In genomic region chr18:3653859-3654441, GRCh38 we compare ENCODE assay signal across 16 cellular contexts.
A peak's percentile ranks its signal among the peaks of the same experiment; 100 is the strongest.
DNase-seq lines count a peak whose midpoint lies in the region; ATAC-seq, FAIRE-seq and TF ChIP-seq lines count a peak whose summit lies in the region.
"Had no signal": no experiment of that assay in that cellular context is flagged by ENCODE, and none has a peak within 500 bp of the region (broad histone marks: within the 10 kb centered on the region; RNA-seq: fewer than 3 reads in every experiment).

No MANE protein-coding gene starts in this region.

- no peak overlapping the region for H4K8ac ChIP-seq in mesendoderm (ENCODE audit: low read depth, low read length)

- H3K4me1 ChIP-seq in OCI-LY1 (ENCODE audit: insufficient read depth, low read length, severe bottlenecking) (peaks cover 34% of the 10 kb centered on the region), mesendoderm (ENCODE audit: control insufficient read depth, low read depth, low read length) (peaks cover 9% of the 10 kb centered on the region), pancreas (no peaks in the 10 kb centered on the region)

- no peak overlapping the region for H3K4me2 ChIP-seq in OCI-LY1 (ENCODE audit: low read length)
- H3K4me2 ChIP-seq in mesendoderm (ENCODE audit: low read length) = no peak overlapping the region

- peak overlapping the region; percentile 37 for H3K56ac ChIP-seq in mesendoderm (ENCODE audit: low read length)

- peak overlapping the region; percentile 87 for H3K4ac ChIP-seq in mesendoderm (ENCODE audit: low read depth, low read length)

- H3K9ac ChIP-seq in OCI-LY1 (ENCODE audit: low read length) (no peak overlapping the region), mesendoderm (ENCODE audit: low read length) (no peak overlapping the region)

- H3K4me3 Mint-ChIP-seq in Calu3 (ENCODE audit: low read depth, unreplicated experiment) = peak overlapping the region; percentile 67
- H3K4me3 Mint-ChIP-seq in activated T-helper 2 cell treated with anti-CD3 and anti-CD28 coated beads, Interferon-gamma antibody, Interleukin-2, Interleukin-4, amounts not matched to agents 10 μg/mL and 5 μg/mL and 100 μg/mL, durations not matched to agents 14 hours and 24 hours and 36 hours (ENCODE audit: low read depth) = peak overlapping the region; percentile 15

- H3K9me2 ChIP-seq in OCI-LY1 (ENCODE audit: low read depth, low read length) = no peaks in the 10 kb centered on the region

- H3K79me2 ChIP-seq in OCI-LY1 (ENCODE audit: insufficient read depth, low read length) = no peaks in the 10 kb centered on the region
- no peaks in the 10 kb centered on the region for H3K79me2 ChIP-seq in mesendoderm (ENCODE audit: control insufficient read depth, insufficient read depth, low read length)

- BruUV-seq in Calu3 (replicated peaks; lab: Mats Ljungman, UMichigan) = no TSS peak

- no peaks in the 10 kb centered on the region for H3K9me3 Mint-ChIP-seq in Calu3 (ENCODE audit: low read depth, unreplicated experiment)
- no peaks in the 10 kb centered on the region for H3K9me3 Mint-ChIP-seq in activated T-helper 2 cell treated with anti-CD3 and anti-CD28 coated beads, Interferon-gamma antibody, Interleukin-2, Interleukin-4, amounts not matched to agents 10 μg/mL and 5 μg/mL and 100 μg/mL, durations not matched to agents 14 hours and 24 hours and 36 hours

- no peak for TF ChIP-seq CTCF in Calu3 (IDR thresholded peaks at IDR 0.05; ENCODE audit: unreplicated experiment)
- no peak for TF ChIP-seq CTCF in OCI-LY1 (IDR thresholded peaks at IDR 0.05; ENCODE audit: low read length)
- no peak for TF ChIP-seq CTCF in pancreas (IDR thresholded peaks at IDR 0.05)

- no peaks in the 10 kb centered on the region for H3K36me3 ChIP-seq in OCI-LY1 (ENCODE audit: insufficient read depth, low read length)
- no peaks in the 10 kb centered on the region for H3K36me3 ChIP-seq in mesendoderm (ENCODE audit: control insufficient read depth, insufficient read depth, low read length)
- H3K36me3 ChIP-seq in pancreas = no peaks in the 10 kb centered on the region
- H3K36me3 ChIP-seq: stomach had no signal

- no peak overlapping the region for H3K23ac ChIP-seq in mesendoderm (ENCODE audit: low read length)

- H3K27ac Mint-ChIP-seq in Calu3 (ENCODE audit: unreplicated experiment) = peak overlapping the region; percentile 100
- peak overlapping the region; percentile 92 for H3K27ac Mint-ChIP-seq in activated T-helper 2 cell treated with anti-CD3 and anti-CD28 coated beads, Interferon-gamma antibody, Interleukin-2, Interleukin-4, amounts not matched to agents 10 μg/mL and 5 μg/mL and 100 μg/mL, durations not matched to agents 14 hours and 24 hours and 36 hours

- FAIRE-seq in pancreas (lab: Jason Lieb, UNC) = no peak

- no peaks in the 10 kb centered on the region for H3K79me1 ChIP-seq in mesendoderm (ENCODE audit: low read length)

- H3K27me3 ChIP-seq in OCI-LY1 (ENCODE audit: insufficient read depth, low read length) (no peaks in the 10 kb centered on the region), mesendoderm (ENCODE audit: insufficient read depth, low read length, poor library complexity) (no peaks in the 10 kb centered on the region), pancreas (no peaks in the 10 kb centered on the region)
- H3K27me3 ChIP-seq: stomach had no signal

- no peak overlapping the region for H2BK15ac ChIP-seq in mesendoderm (replicated peaks; ENCODE audit: low read depth)

- H2BK120ac ChIP-seq in mesendoderm (ENCODE audit: low read depth, low read length) = peak overlapping the region; percentile 65

- no CpG with 5 or more reads among the region's 12 CpGs for WGBS in mesendoderm (ENCODE audit: extremely low coverage, insufficient coverage, low lambda C conversion rate)
- WGBS in pancreas, 2 donors = 89 to 91% methylated on average over 12 of the region's 12 CpGs

- peaks cover 60% of the 10 kb centered on the region for H3K4me1 Mint-ChIP-seq in Calu3 (ENCODE audit: low read depth, unreplicated experiment)
- H3K4me1 Mint-ChIP-seq in activated T-helper 2 cell treated with anti-CD3 and anti-CD28 coated beads, Interferon-gamma antibody, Interleukin-2, Interleukin-4, amounts not matched to agents 10 μg/mL and 5 μg/mL and 100 μg/mL, durations not matched to agents 14 hours and 24 hours and 36 hours (ENCODE audit: low read depth) = peaks cover 51% of the 10 kb centered on the region

- no peaks in the 10 kb centered on the region for H3F3A ChIP-seq in OCI-LY1 (ENCODE audit: insufficient read depth, low read length)

- H2AFZ ChIP-seq in OCI-LY1 (ENCODE audit: low read length) = no peak overlapping the region

- H3K27ac ChIP-seq in OCI-LY1 (ENCODE audit: low read depth, low read length, poor library complexity, severe bottlenecking) (peak overlapping the region; percentile 21), mesendoderm (ENCODE audit: low read depth, low read length) (peak overlapping the region; percentile 38), pancreas (no peak overlapping the region)
- H3K27ac ChIP-seq: C4-2B had no signal

- no peak overlapping the region for H4K5ac ChIP-seq in mesendoderm (ENCODE audit: low read length)

- H3K4me3 ChIP-seq in OCI-LY1 (ENCODE audit: low read depth, low read length, poor library complexity, severe bottlenecking) (no peak overlapping the region), mesendoderm (ENCODE audit: low read length) (no peak overlapping the region), pancreas (no peak overlapping the region)
- H3K4me3 ChIP-seq: stomach had no signal

- intact Hi-C loops in Calu3 (cut with micrococcal nuclease; ENCODE audit: unreplicated experiment) = loop anchor here (1.0 to 2.0 kb wide), 2 partner anchors 30 to 49 kb away; no protein-coding TSS in a partner anchor
- intact Hi-C loops in activated T-helper 2 cell treated with anti-CD3 and anti-CD28 coated beads, Interferon-gamma antibody, Interleukin-2, Interleukin-4, amounts not matched to agents 10 μg/mL and 5 μg/mL and 100 μg/mL, durations not matched to agents 14 hours and 24 hours and 36 hours (cut with micrococcal nuclease) = loop anchor here (1.0 to 2.0 kb wide), 6 partner anchors 12 to 201 kb away; no protein-coding TSS in a partner anchor
- intact Hi-C loops in pancreas (cut with DNase I) = no loop called here

- no peaks in the 10 kb centered on the region for H4K20me1 ChIP-seq in OCI-LY1 (ENCODE audit: insufficient read depth, low read length)

- no peak for DNase-seq in Calu3
- no peak for DNase-seq in activated T-helper 2 cell treated with anti-CD3 and anti-CD28 coated beads, Interferon-gamma antibody, Interleukin-2, Interleukin-4, amounts not matched to agents 10 μg/mL and 5 μg/mL and 100 μg/mL, durations not matched to agents 14 hours and 24 hours and 36 hours (ENCODE audit: low spot score)
- peak; percentile 59 for DNase-seq in mesendoderm
- no peak for DNase-seq in T-helper 1 cell
- no peak for DNase-seq in pancreas
- no peak for DNase-seq in NK-92 treated with Interleukin-12 subunit alpha and Interleukin-12 subunit beta, amount 100 ng/mL, for 24 hours (lab: John Stamatoyannopoulos, UW)
- DNase-seq in Kasumi-1 (lab: John Stamatoyannopoulos, UW) = no peak
- DNase-seq: activated CD8-positive, alpha-beta memory T cell treated with anti-CD3 and anti-CD28 coated beads, Interleukin-2, amount 50 U/mL, for 48 hours; GOT3; kidney glomerular epithelial cell; NCI-H1092; NCI-H226; right cardiac atrium; stomach had no signal

- peak overlapping the region; percentile 3 for H3K18ac ChIP-seq in mesendoderm (ENCODE audit: low read length)

- H3K9me3 ChIP-seq in OCI-LY1 (ENCODE audit: low read length) (no peaks in the 10 kb centered on the region), pancreas (no peaks in the 10 kb centered on the region)
- H3K9me3 ChIP-seq: stomach had no signal

- CTCF ChIA-PET in Calu3 (lab: Charles Lee) = interaction anchor here (0.9 to 2.6 kb wide), 5 partner anchors 12 to 60 kb away, joined by 3 to 30 read pairs (median 5); no protein-coding TSS in a partner anchor

- no peak for ATAC-seq in pancreas
- ATAC-seq: right cardiac atrium had no signal

- peak overlapping the region; percentile 71 for H2AK5ac ChIP-seq in mesendoderm (ENCODE audit: low read length)

- peaks cover 12% of the 10 kb centered on the region for H3K27me3 Mint-ChIP-seq in Calu3 (ENCODE audit: unreplicated experiment)
- H3K27me3 Mint-ChIP-seq in activated T-helper 2 cell treated with anti-CD3 and anti-CD28 coated beads, Interferon-gamma antibody, Interleukin-2, Interleukin-4, amounts not matched to agents 10 μg/mL and 5 μg/mL and 100 μg/mL, durations not matched to agents 14 hours and 24 hours and 36 hours (ENCODE audit: low read depth) = no peaks in the 10 kb centered on the region

- peak overlapping the region; percentile 48 for H2BK5ac ChIP-seq in mesendoderm (ENCODE audit: low read length)

- peaks cover 43% of the 10 kb centered on the region for H3K36me3 Mint-ChIP-seq in Calu3 (ENCODE audit: insufficient read depth, unreplicated experiment)
- peaks cover 4% of the 10 kb centered on the region for H3K36me3 Mint-ChIP-seq in activated T-helper 2 cell treated with anti-CD3 and anti-CD28 coated beads, Interferon-gamma antibody, Interleukin-2, Interleukin-4, amounts not matched to agents 10 μg/mL and 5 μg/mL and 100 μg/mL, durations not matched to agents 14 hours and 24 hours and 36 hours (ENCODE audit: low read depth)

Comparison
In these comparisons a context has a peak if more than half of its experiments do, and no peak if none do; other contexts are left out.
1. H3K27ac ChIP-seq: peak in OCI-LY1 (single experiment) and mesendoderm (single experiment); none in pancreas (0 of 4).
2. intact Hi-C loops: an anchor here in Calu3 (1.0 to 2.0 kb wide) and activated T-helper 2 cell treated with anti-CD3 and anti-CD28 coated beads, Interferon-gamma antibody, Interleukin-2, Interleukin-4, amounts not matched to agents 10 μg/mL and 5 μg/mL and 100 μg/mL, durations not matched to agents 14 hours and 24 hours and 36 hours (1.0 to 2.0 kb wide); none called in pancreas.